In genomic region chr1:38271116-38271633, GRCh38 we compare ENCODE assay signal across 24 cellular contexts.
"Had no signal": no experiment of that assay in that cellular context is flagged by ENCODE, and none has a peak within 500 bp of the region (broad histone marks: within the 10 kb centered on the region; RNA-seq: fewer than 3 reads in every experiment).

No MANE protein-coding gene starts in this region.

- FAIRE-seq: islet of Langerhans, TTC549 had no signal

- H3K36me3 ChIP-seq: thoracic aorta, upper lobe of left lung, WERI-Rb-1 had no signal

- H3K36me3 Mint-ChIP-seq: activated naive CD4-positive, alpha-beta T cell treated with anti-CD3 and anti-CD28 coated beads, Interleukin-2, amount 50 U/mL, for 24 hours; memory B cell had no signal

- H3K4me1 Mint-ChIP-seq: activated naive CD4-positive, alpha-beta T cell treated with anti-CD3 and anti-CD28 coated beads, Interleukin-2, amount 50 U/mL, for 24 hours had no signal

- DNase-seq: activated CD4-positive, alpha-beta T cell treated with anti-CD3 and anti-CD28 coated beads for 1 hour; activated CD4-positive, alpha-beta T cell treated with anti-CD3 and anti-CD28 coated beads, Interleukin-2, amount 50 U/mL, for 1 hour; activated gamma-delta T cell treated with Interleukin-2 at 50 U/mL for 16 hours; activated T-cell treated with anti-CD3 and anti-CD28 coated beads, Interleukin-2, amount 50 U/mL, for 1 hour; anterior cingulate cortex; body of pancreas; caudate nucleus; dermis blood vessel endothelial cell; effector CD8-positive, alpha-beta T cell; foreskin melanocyte; left cardiac atrium; stimulated activated CD4-positive, alpha-beta T cell treated with anti-CD3 and anti-CD28 coated beads, Interleukin-2, amount 100 ng/mL, for 48 hours; stimulated activated naive CD4-positive, alpha-beta T cell treated with Interleukin-2 at 50 U/mL for 16 hours; T-helper 1 cell; WERI-Rb-1 had no signal

- H3K27ac Mint-ChIP-seq: activated naive CD4-positive, alpha-beta T cell treated with anti-CD3 and anti-CD28 coated beads, Interleukin-2, amount 50 U/mL, for 24 hours; memory B cell had no signal

- H3K27ac ChIP-seq: body of pancreas, thoracic aorta, upper lobe of left lung, WERI-Rb-1 had no signal

- H3K9me3 Mint-ChIP-seq: activated naive CD4-positive, alpha-beta T cell treated with anti-CD3 and anti-CD28 coated beads, Interleukin-2, amount 50 U/mL, for 24 hours; memory B cell had no signal

- H3K4me3 Mint-ChIP-seq: activated naive CD4-positive, alpha-beta T cell treated with anti-CD3 and anti-CD28 coated beads, Interleukin-2, amount 50 U/mL, for 24 hours; memory B cell; nephron had no signal

- ATAC-seq: body of pancreas, left cardiac atrium, sciatic nerve had no signal

- H3K27me3 ChIP-seq: upper lobe of left lung had no signal

- H3K9me3 ChIP-seq: body of pancreas, thoracic aorta, upper lobe of left lung had no signal

- H3K4me3 ChIP-seq: body of pancreas, smooth muscle cell, thoracic aorta, upper lobe of left lung had no signal

- H3K4me1 ChIP-seq: body of pancreas had no signal

- H3K4me2 ChIP-seq: smooth muscle cell had no signal
